9 cellular contexts compared by ENCODE assay signal in genomic region chr11:57516061-57516443, GRCh38. TPM values are rescaled to one million over a fixed set of nuclear protein-coding genes. Genes with fewer than 3 reads are reported as not detected.
DNase-seq lines count a peak whose midpoint lies in the region; ATAC-seq and TF ChIP-seq lines count a peak whose summit lies in the region.
"Had no signal": no experiment of that assay in that cellular context is flagged by ENCODE, and none has a peak within 500 bp of the region (broad histone marks: within the 10 kb centered on the region; RNA-seq: fewer than 3 reads in every experiment).

No MANE protein-coding gene starts in this region.

- H3K4me3 Mint-ChIP-seq in CD4-positive, alpha-beta T cell = peak overlapping the region; percentile 98

- H3K9ac ChIP-seq in NT2/D1 (ENCODE audit: insufficient read length, low read depth) (peak overlapping the region; percentile 84), endocrine pancreas (ENCODE audit: control insufficient read depth, insufficient read depth, low read length) (no peak overlapping the region), neuronal stem cell (ENCODE audit: low read depth, low read length, poor library complexity) (no peak overlapping the region)

- H2BK15ac ChIP-seq in neuronal stem cell (ENCODE audit: low read length) = no peak overlapping the region

- no CpG with 5 or more reads among the region's 5 CpGs for WGBS in neuronal stem cell (ENCODE audit: extremely low coverage in 2 of 2, insufficient read length in 2 of 2, insufficient replicate concordance in 1 of 2), 2 donors

- no peak overlapping the region for H3K18ac ChIP-seq in neuronal stem cell (ENCODE audit: low read length)

- no peak overlapping the region for H2BK5ac ChIP-seq in neuronal stem cell (ENCODE audit: low read length)

- POLR2A ChIA-PET in CD4-positive, alpha-beta T cell (lab: Charles Lee) = interaction anchor here (0.6 to 1.8 kb wide), 5 partner anchors 8 to 225 kb away, joined by 3 to 7 read pairs (median 3); partner anchors contain the start of gene SELENOH

- H3K9me3 Mint-ChIP-seq in CD4-positive, alpha-beta T cell = no peaks in the 10 kb centered on the region

- no peak for ATAC-seq in CD4-positive, alpha-beta T cell (ENCODE audit: poor library complexity)
- no peak for ATAC-seq in HG02852 (IDR thresholded peaks at IDR 0.05; ENCODE audit: unreplicated experiment)

- peak overlapping the region; percentile 98 for H3K4me2 ChIP-seq in neuronal stem cell (ENCODE audit: insufficient read depth, low read length, poor library complexity, severe bottlenecking)

- DNase-seq in CD4-positive, alpha-beta T cell = no peak
- DNase-seq in NT2/D1 (ENCODE audit: low read depth, low spot score) = no peak
- no peak for DNase-seq in neuronal stem cell (ENCODE audit: low spot score)
- DNase-seq in COR-L47 (lab: John Stamatoyannopoulos, UW) = no peak
- no peak for DNase-seq in posterior cingulate gyrus
- no peak for DNase-seq in NCI-H345 (lab: John Stamatoyannopoulos, UW)

- H3K27ac ChIP-seq in CD4-positive, alpha-beta T cell (ENCODE audit: low read depth, low read length) = no peak overlapping the region
- no peak overlapping the region for H3K27ac ChIP-seq in neuronal stem cell (replicated peaks; ENCODE audit: low read length)

- H2AFZ ChIP-seq in neuronal stem cell (ENCODE audit: low read length) = peak overlapping the region; percentile 92

- intact Hi-C loops in CD4-positive, alpha-beta T cell (cut with DNase I, micrococcal nuclease) = no loop called here
- intact Hi-C loops in posterior cingulate gyrus (cut with DNase I) = no loop called here

- H3K27me3 Mint-ChIP-seq in CD4-positive, alpha-beta T cell = no peaks in the 10 kb centered on the region

- H3K4me1 ChIP-seq in NT2/D1 (ENCODE audit: insufficient read depth, insufficient read length) (peaks cover 4% of the 10 kb centered on the region), endocrine pancreas (ENCODE audit: control insufficient read depth, insufficient read depth, low read length) (no peaks in the 10 kb centered on the region), neuronal stem cell (ENCODE audit: control insufficient read depth in 2 of 2, insufficient read depth in 1 of 2, low read depth in 1 of 2, low read length in 2 of 2) (peaks cover 4 to 7% of the 10 kb centered on the region in 2 donors)

- H3K14ac ChIP-seq in neuronal stem cell (ENCODE audit: low read length) = no peak overlapping the region

- no peak overlapping the region for H4K91ac ChIP-seq in neuronal stem cell (ENCODE audit: low read depth, low read length, poor library complexity)

- no peak overlapping the region for H3K4ac ChIP-seq in neuronal stem cell (ENCODE audit: low read length)

- H3K27me3 ChIP-seq in CD4-positive, alpha-beta T cell (ENCODE audit: control insufficient read depth, insufficient read depth, low read length) = no peaks in the 10 kb centered on the region
- peaks cover 51% of the 10 kb centered on the region for H3K27me3 ChIP-seq in NT2/D1 (ENCODE audit: insufficient read depth, insufficient read length)
- no peaks in the 10 kb centered on the region for H3K27me3 ChIP-seq in endocrine pancreas (ENCODE audit: control insufficient read depth, insufficient read depth, low read length)
- peaks cover 0 to 49% (median 22%) of the 10 kb centered on the region in 3 experiments for H3K27me3 ChIP-seq in neuronal stem cell (ENCODE audit: control insufficient read depth in 3 of 3, insufficient read depth in 3 of 3, low read depth in 1 of 3, low read length in 3 of 3)

- TF ChIP-seq CTCF in CD4-positive, alpha-beta T cell (IDR thresholded peaks at IDR 0.05) = no peak

- peaks cover 30% of the 10 kb centered on the region for H3K4me1 Mint-ChIP-seq in CD4-positive, alpha-beta T cell (ENCODE audit: low read depth)

- no peak overlapping the region for H2BK12ac ChIP-seq in neuronal stem cell (ENCODE audit: low read length)

- H3K9me3 ChIP-seq in CD4-positive, alpha-beta T cell (ENCODE audit: control insufficient read depth, low read length) = no peaks in the 10 kb centered on the region
- H3K9me3 ChIP-seq in NT2/D1 (ENCODE audit: insufficient read depth, low read length) (no peaks in the 10 kb centered on the region), endocrine pancreas (ENCODE audit: control insufficient read depth, low read length) (no peaks in the 10 kb centered on the region), neuronal stem cell (replicated peaks in 1 of 2; ENCODE audit: control insufficient read depth in 2 of 2, insufficient read depth in 1 of 2, low read depth in 1 of 2, low read length in 2 of 2) (no peaks in the 10 kb centered on the region)

- peak overlapping the region; percentile 77 for H3K4me3 ChIP-seq in NT2/D1 (ENCODE audit: insufficient read length, low read depth)
- H3K4me3 ChIP-seq in endocrine pancreas (ENCODE audit: control insufficient read depth, insufficient read depth, low read length) = peak overlapping the region; percentile 35
- peak overlapping the region; percentile 56 to 82 for H3K4me3 ChIP-seq in neuronal stem cell (ENCODE audit: low read length in 2 of 2)

- H3K27ac Mint-ChIP-seq in CD4-positive, alpha-beta T cell = peak overlapping the region; percentile 28

- peaks cover 6% of the 10 kb centered on the region for H3K36me3 Mint-ChIP-seq in CD4-positive, alpha-beta T cell (ENCODE audit: low read depth)

- peaks cover 1% of the 10 kb centered on the region for H3K79me1 ChIP-seq in neuronal stem cell (ENCODE audit: low read depth, low read length)

- H3K23ac ChIP-seq in neuronal stem cell (ENCODE audit: low read depth, low read length, poor library complexity) = no peak overlapping the region

- H2BK120ac ChIP-seq in neuronal stem cell (ENCODE audit: low read depth, low read length) = no peak overlapping the region

- CTCF ChIA-PET in CD4-positive, alpha-beta T cell (lab: Charles Lee) = interaction anchor here (1.1 to 4.9 kb wide), 5 partner anchors 10 to 58 kb away, joined by 3 to 19 read pairs (median 4); partner anchors contain the start of gene UBE2L6

- H3K36me3 ChIP-seq in NT2/D1 (ENCODE audit: insufficient read depth, insufficient read length, low read length) (no peaks in the 10 kb centered on the region), endocrine pancreas (ENCODE audit: control insufficient read depth, insufficient read depth, low read length) (no peaks in the 10 kb centered on the region), neuronal stem cell (replicated peaks in 1 of 2; ENCODE audit: control insufficient read depth in 2 of 2, insufficient read depth in 2 of 2, low read length in 2 of 2) (no peaks in the 10 kb centered on the region)

- no peak overlapping the region for H2AK5ac ChIP-seq in neuronal stem cell (ENCODE audit: low read depth, low read length)

- no peak overlapping the region for H4K8ac ChIP-seq in neuronal stem cell (ENCODE audit: low read depth, low read length)

RNA-seq across cellular contexts. Expression of gene SLC43A1, which starts 0.6 kb away (rescaled TPM):
- 1 to 10 TPM; 3.1 to 4.2 TPM for total RNA-seq in CD4-positive, alpha-beta T cell
- polyA plus RNA-seq in neuronal stem cell (2013, experiment 1 of 2) = 0.63 TPM
- 0.73 TPM for polyA plus RNA-seq in neuronal stem cell (2013, experiment 2 of 2)

RNA-seq across cellular contexts. Expression of gene TIMM10, which starts 14.5 kb away (rescaled TPM):
- 10 to 100 TPM; 28.0 TPM for total RNA-seq in CD4-positive, alpha-beta T cell
- 61.5 TPM for polyA plus RNA-seq in neuronal stem cell (2013, experiment 1 of 2)
- polyA plus RNA-seq in neuronal stem cell (2013, experiment 2 of 2) = 58.6 TPM

RNA-seq across cellular contexts. Expression of gene SMTNL1, which starts 21.3 kb away (rescaled TPM):
- total RNA-seq in CD4-positive, alpha-beta T cell = not detected
- 0.26 TPM for polyA plus RNA-seq in neuronal stem cell (2013, experiment 1 of 2)
- 0.18 TPM for polyA plus RNA-seq in neuronal stem cell (2013, experiment 2 of 2)
- total RNA-seq: dermis microvascular lymphatic vessel endothelial cell had no signal

RNA-seq across cellular contexts. Expression of gene UBE2L6, which starts 51.4 kb away (rescaled TPM):
- 10 to 100 TPM; 35.0 to 36.2 TPM for total RNA-seq in CD4-positive, alpha-beta T cell
- polyA plus RNA-seq in neuronal stem cell (2013, experiment 1 of 2) = 138 TPM
- 134 TPM for polyA plus RNA-seq in neuronal stem cell (2013, experiment 2 of 2)

RNA-seq across cellular contexts. Expression of gene RTN4RL2, which starts 55.7 kb away (rescaled TPM):
- total RNA-seq in CD4-positive, alpha-beta T cell = under 1 TPM; 0.17 to 0.19 TPM
- polyA plus RNA-seq in neuronal stem cell (2013, experiment 1 of 2) = 6.6 TPM
- 6.8 TPM for polyA plus RNA-seq in neuronal stem cell (2013, experiment 2 of 2)
- total RNA-seq: dermis microvascular lymphatic vessel endothelial cell had no signal
